In genomic region chr19:2574971-2575630, GRCh38 we compare ENCODE assay signal across 17 cellular contexts.
A peak's percentile ranks its signal among the peaks of the same experiment; 100 is the strongest.
DNase-seq lines count a peak whose midpoint lies in the region; ATAC-seq, FAIRE-seq and TF ChIP-seq lines count a peak whose summit lies in the region.
"Had no signal": no experiment of that assay in that cellular context is flagged by ENCODE, and none has a peak within 500 bp of the region (broad histone marks: within the 10 kb centered on the region; RNA-seq: fewer than 3 reads in every experiment).

No MANE protein-coding gene starts in this region.

- TF ChIP-seq CTCF in K562 (IDR thresholded peaks at IDR 0.05 in 2 of 3, conservative IDR thresholded peaks at IDR 0.05 in 1 of 3; ENCODE audit: insufficient read depth in 2 of 3, low read depth in 1 of 3, low read length in 3 of 3) (no peak), tibial artery (IDR thresholded peaks at IDR 0.05) (no peak), tibial nerve (IDR thresholded peaks at IDR 0.05) (no peak)

- H4K20me1 ChIP-seq in K562 (replicated peaks; ENCODE audit: control insufficient read depth, insufficient read depth, low read length), result no peaks in the 10 kb centered on the region; the same call in 1 of the 2 replicates

- TF ChIP-seq EP300 in K562 (IDR thresholded peaks at IDR 0.05; ENCODE audit: low read length) (no peak), tibial nerve (IDR thresholded peaks at IDR 0.05) (no peak)

- TF ChIP-seq RAD21 in K562 (CRISPR knock-in tag; conservative IDR thresholded peaks at IDR 0.05 in 1 of 2, IDR thresholded peaks at IDR 0.05 in 1 of 2), result no peak

- 69% methylated on average over 19 of the region's 19 CpGs for WGBS in K562 (ENCODE audit: insufficient coverage, low coverage, missing lambda C conversion rate)
- 85 to 91% methylated on average over 16 to 18 of the region's 19 CpGs for WGBS in tibial nerve, 2 donors

- POLR2A ChIA-PET in K562 (lab: Yijun Ruan, JAX), result no interaction called here

- peak; percentile 7 for DNase-seq in cardiac septum (ENCODE audit: low spot score)
- DNase-seq in Right ventricle myocardium inferior (ENCODE audit: missing footprints), result no peak
- no peak for DNase-seq in K562 (ENCODE audit: extremely low read depth in 1 of 4, low spot score in 3 of 4)
- peak; percentile 71 for DNase-seq in mesenteric fat pad (ENCODE audit: low spot score)
- DNase-seq in tibial artery, result peak; percentile 17 to 65
- no peak for DNase-seq in LoVo (ENCODE audit: low spot score)
- DNase-seq in tibial nerve (ENCODE audit: low spot score in 2 of 2), result no peak
- DNase-seq: C1 segment of cervical spinal cord, DND-41, NCI-H1105 treated with DMSO at 0.1 percent for 48 hours, NCI-H187, NCI-H526 treated with DMSO at 0.1 percent for 48 hours, OCI-M1 had no signal

- H3K9ac ChIP-seq in K562 (ENCODE audit: insufficient read depth in 1 of 2, low read depth in 2 of 2, low read length in 2 of 2), result no peak overlapping the region

- H3K4me2 ChIP-seq in K562 (ENCODE audit: insufficient read depth, low read length), result no peak overlapping the region

- H3K9me3 ChIP-seq in K562 (replicated peaks; ENCODE audit: control insufficient read depth, insufficient read depth, low read depth, low read length) (no peaks in the 10 kb centered on the region), tibial artery (no peaks in the 10 kb centered on the region), tibial nerve (no peaks in the 10 kb centered on the region)

- TF ChIP-seq POLR2A in K562 (conservative IDR thresholded peaks at IDR 0.05) (no peak), tibial nerve (IDR thresholded peaks at IDR 0.05) (no peak)

- no peaks in the 10 kb centered on the region for H3K9me1 ChIP-seq in K562 (ENCODE audit: control insufficient read depth, insufficient read depth, low read length)

- ATAC-seq in Right ventricle myocardium inferior (no peak), K562 (no peak), GM21528 (IDR thresholded peaks at IDR 0.05; ENCODE audit: low FRiP score, unreplicated experiment) (no peak)

- intact Hi-C loops in cardiac septum (cut with DNase I), result no loop called here
- intact Hi-C loops in Right ventricle myocardium inferior (cut with DNase I), result loop anchor here (5.0 kb wide), 1 partner anchor 37 kb away; no protein-coding TSS in a partner anchor
- intact Hi-C loops in K562 (cut with micrococcal nuclease), result no loop called here
- intact Hi-C loops in tibial artery (cut with DNase I; ENCODE audit: low total_unique reads), result loop anchor here (5.0 kb wide), 1 partner anchor 37 kb away; no protein-coding TSS in a partner anchor

- no peak for FAIRE-seq in K562 (lab: Jason Lieb, UNC)
- FAIRE-seq: G401.6, GM18507, H54 had no signal

- no peaks in the 10 kb centered on the region for H3K36me3 ChIP-seq in K562 (ENCODE audit: control insufficient read depth, insufficient read depth, low read length)
- H3K36me3 ChIP-seq in tibial artery, result no peaks in the 10 kb centered on the region
- H3K36me3 ChIP-seq in tibial nerve, result no peaks in the 10 kb centered on the region

- no peak overlapping the region for H2AFZ ChIP-seq in K562 (ENCODE audit: low read depth, low read length)

- H3K79me2 ChIP-seq in K562 (ENCODE audit: control insufficient read depth, insufficient read depth, low read length), result no peaks in the 10 kb centered on the region

- H3K27ac ChIP-seq in K562 (ENCODE audit: extremely low read depth, low read depth, low read length) (no peak overlapping the region), tibial artery (peak overlapping the region; percentile 44 to 75), tibial nerve (peak overlapping the region in 1 of 4 donors; percentile 26)

- H3K4me1 ChIP-seq in K562 (replicated peaks in 1 of 2; ENCODE audit: control insufficient read depth in 2 of 2, insufficient read depth in 2 of 2, low read length in 2 of 2), result peaks cover 0 to 28% of the 10 kb centered on the region in 2 experiments; a peak in 2 of 5 replicates
- H3K4me1 ChIP-seq in tibial artery, result peaks cover 3 to 52% (median 43%) of the 10 kb centered on the region in 4 donors
- peaks cover 0 to 50% (median 25%) of the 10 kb centered on the region in 4 donors for H3K4me1 ChIP-seq in tibial nerve

- H3K4me3 ChIP-seq in K562, result no peak overlapping the region
- no peak overlapping the region for H3K4me3 ChIP-seq in tibial artery
- H3K4me3 ChIP-seq in tibial nerve, result no peak overlapping the region

- BruUV-seq in K562 (replicated peaks; lab: Mats Ljungman, UMichigan), result no TSS peak

- in situ Hi-C loops in K562 (cut with MboI), result loop anchor here (5.0 kb wide), 1 partner anchor 103 kb away; no protein-coding TSS in a partner anchor

- peaks cover 6 to 72% of the 10 kb centered on the region in 2 experiments; a peak in 4 of 5 replicates for H3K27me3 ChIP-seq in K562 (ENCODE audit: control insufficient read depth in 2 of 2, insufficient read depth in 2 of 2, low read length in 2 of 2)
- H3K27me3 ChIP-seq in tibial artery, result no peaks in the 10 kb centered on the region
- H3K27me3 ChIP-seq in tibial nerve, result no peaks in the 10 kb centered on the region

- CTCF ChIA-PET in K562 (lab: Yijun Ruan, JAX; ENCODE audit: low intra/inter-chr PET ratio), result no interaction called here

TF ChIP-seq in K562, 482 proteins besides CTCF, POLR2A, EP300 and RAD21:
- no peak for TF ChIP-seq SIN3A (IDR thresholded peaks at IDR 0.05; ENCODE audit: borderline replicate concordance in 2 of 2, control insufficient read depth in 1 of 2, low read depth in 2 of 2, low read length in 2 of 2)
- peak; percentile 54 for TF ChIP-seq ZNF121 (CRISPR knock-in tag; conservative IDR thresholded peaks at IDR 0.05)
- no peak for TF ChIP-seq ZNF507 (tag; conservative IDR thresholded peaks at IDR 0.05)
- TF ChIP-seq ZBTB2 (IDR thresholded peaks at IDR 0.05), result no peak
- TF ChIP-seq CREBBP (IDR thresholded peaks at IDR 0.05; ENCODE audit: low read depth, low read length), result no peak
- TF ChIP-seq ZNF143 (CRISPR knock-in tag; IDR thresholded peaks at IDR 0.05), result no peak

Comparison
In these comparisons a context has a peak if more than half of its experiments do, and no peak if none do; other contexts are left out.
1. DNase-seq: peak in cardiac septum (single experiment), mesenteric fat pad (single experiment) and tibial artery (2 of 2); none in Right ventricle myocardium inferior (single experiment), K562 (0 of 4), LoVo (single experiment) and tibial nerve (0 of 2).
2. intact Hi-C loops: an anchor here in Right ventricle myocardium inferior (5.0 kb wide) and tibial artery (5.0 kb wide); none called in cardiac septum and K562.